ENCODE assay signal across 8 cellular contexts in genomic region chr9:100437860-100438805, GRCh38. TPM values are rescaled to one million over a fixed set of nuclear protein-coding genes. Genes with fewer than 3 reads are reported as not detected.
DNase-seq lines count a peak whose midpoint lies in the region; ATAC-seq and TF ChIP-seq lines count a peak whose summit lies in the region.

No MANE protein-coding gene starts in this region.

- intact Hi-C loops in Right ventricle myocardium inferior (cut with DNase I): loop anchor here (10.0 kb wide), 1 partner anchor 1273 kb away; no protein-coding TSS in a partner anchor
- intact Hi-C loops in cardiac septum (cut with DNase I): loop anchor here (10.0 kb wide), 1 partner anchor 113 kb away; no protein-coding TSS in a partner anchor

- peak; percentile 94 for TF ChIP-seq CTCF in epithelial cell of proximal tubule (conservative IDR thresholded peaks at IDR 0.05; ENCODE audit: low read depth, low read length)

- no peaks in the 10 kb centered on the region for H3K27me3 Mint-ChIP-seq in naive B cell
- H3K27me3 Mint-ChIP-seq in stimulated activated naive B cell treated with anti-CD40 and anti-IgM and Interleukin-4, amounts not matched to agents 10 μg/mL and 1 μg/mL and 100 μg/mL, for 72 hours: no peaks in the 10 kb centered on the region

- H3K4me3 Mint-ChIP-seq in naive B cell: no peak overlapping the region
- H3K4me3 Mint-ChIP-seq in stimulated activated naive B cell treated with anti-CD40 and anti-IgM and Interleukin-4, amounts not matched to agents 10 μg/mL and 1 μg/mL and 100 μg/mL, for 72 hours: no peak overlapping the region

- no peak overlapping the region for H3K4me3 ChIP-seq in epithelial cell of proximal tubule (ENCODE audit: low read depth, low read length)

- H3K9me3 Mint-ChIP-seq in naive B cell: peaks cover 0 to 2% (median 0%) of the 10 kb centered on the region in 7 donors
- H3K9me3 Mint-ChIP-seq in stimulated activated naive B cell treated with anti-CD40 and anti-IgM and Interleukin-4, amounts not matched to agents 10 μg/mL and 1 μg/mL and 100 μg/mL, for 72 hours: no peaks in the 10 kb centered on the region

- peaks cover 0 to 10% (median 9%) of the 10 kb centered on the region in 3 donors for H3K4me1 Mint-ChIP-seq in naive B cell
- H3K4me1 Mint-ChIP-seq in stimulated activated naive B cell treated with anti-CD40 and anti-IgM and Interleukin-4, amounts not matched to agents 10 μg/mL and 1 μg/mL and 100 μg/mL, for 72 hours: no peaks in the 10 kb centered on the region

- peak overlapping the region in 1 of 6 donors; percentile 3 for H3K27ac Mint-ChIP-seq in naive B cell
- no peak overlapping the region for H3K27ac Mint-ChIP-seq in stimulated activated naive B cell treated with anti-CD40 and anti-IgM and Interleukin-4, amounts not matched to agents 10 μg/mL and 1 μg/mL and 100 μg/mL, for 72 hours

- DNase-seq in Right ventricle myocardium inferior (ENCODE audit: missing footprints) (no peak), cardiac septum (ENCODE audit: low spot score) (no peak), NOMO-1 (lab: John Stamatoyannopoulos, UW; ENCODE audit: unreplicated experiment in 2 of 2) (peak; percentile 24 to 36), epithelial cell of proximal tubule (ENCODE audit: low read depth) (no peak), naive B cell (peak; percentile 52)
- peak; percentile 45 to 52 for DNase-seq in activated CD8-positive, alpha-beta memory T cell treated with anti-CD3 and anti-CD28 coated beads for 4 hours (ENCODE audit: low read depth in 2 of 2)
- peak; percentile 17 for DNase-seq in stimulated activated naive B cell treated with anti-CD40 and anti-IgM and Interleukin-4, amounts not matched to agents 10 μg/mL and 1 μg/mL and 100 μg/mL, for 72 hours

- H3K36me3 Mint-ChIP-seq in naive B cell: no peaks in the 10 kb centered on the region
- peaks cover 2 to 7% of the 10 kb centered on the region in 2 donors for H3K36me3 Mint-ChIP-seq in stimulated activated naive B cell treated with anti-CD40 and anti-IgM and Interleukin-4, amounts not matched to agents 10 μg/mL and 1 μg/mL and 100 μg/mL, for 72 hours

- ATAC-seq in Right ventricle myocardium inferior (peak; percentile 46), HG03520 (IDR thresholded peaks at IDR 0.05; ENCODE audit: unreplicated experiment) (peak; percentile 77), naive B cell (ENCODE audit: low read depth in 2 of 2) (peak in 1 of 2 donors; percentile 37)
- ATAC-seq in stimulated activated naive B cell treated with anti-CD40 and anti-IgM and Interleukin-4, amounts not matched to agents 10 μg/mL and 1 μg/mL and 100 μg/mL, for 72 hours (replicated peaks): peak; percentile 45 to 47

RNA-seq across cellular contexts. Expression of gene MSANTD3, which starts 11.2 kb away (rescaled TPM):
- 18.6 TPM for total RNA-seq in Right ventricle myocardium inferior
- total RNA-seq in cardiac septum: 32.3 TPM
- 74.4 and 105 TPM in 2 replicates for total RNA-seq in epithelial cell of proximal tubule
- 1 to 10 TPM; 2.3 to 5.5 (median 4.6) TPM for polyA plus RNA-seq in naive B cell (ENCODE audit: low read depth in 6 of 6)

RNA-seq across cellular contexts. Expression of gene TMEFF1, which starts 34.8 kb away (rescaled TPM):
- total RNA-seq in Right ventricle myocardium inferior (0.14 TPM), cardiac septum (0.46 TPM), epithelial cell of proximal tubule (3.5 and 7.8 TPM in 2 replicates)
- not detected for polyA plus RNA-seq in naive B cell (ENCODE audit: low read depth in 6 of 6)

Comparison
In these comparisons a context has a peak if more than half of its experiments do, and no peak if none do; other contexts are left out.
1. DNase-seq: peak in NOMO-1 (2 of 2), activated CD8-positive, alpha-beta memory T cell treated with anti-CD3 and anti-CD28 coated beads for 4 hours (2 of 2), naive B cell (single experiment) and stimulated activated naive B cell treated with anti-CD40 and anti-IgM and Interleukin-4, amounts not matched to agents 10 μg/mL and 1 μg/mL and 100 μg/mL, for 72 hours (single experiment); none in Right ventricle myocardium inferior (single experiment), cardiac septum (single experiment) and epithelial cell of proximal tubule (single experiment).